In the genomic region with DNA sequence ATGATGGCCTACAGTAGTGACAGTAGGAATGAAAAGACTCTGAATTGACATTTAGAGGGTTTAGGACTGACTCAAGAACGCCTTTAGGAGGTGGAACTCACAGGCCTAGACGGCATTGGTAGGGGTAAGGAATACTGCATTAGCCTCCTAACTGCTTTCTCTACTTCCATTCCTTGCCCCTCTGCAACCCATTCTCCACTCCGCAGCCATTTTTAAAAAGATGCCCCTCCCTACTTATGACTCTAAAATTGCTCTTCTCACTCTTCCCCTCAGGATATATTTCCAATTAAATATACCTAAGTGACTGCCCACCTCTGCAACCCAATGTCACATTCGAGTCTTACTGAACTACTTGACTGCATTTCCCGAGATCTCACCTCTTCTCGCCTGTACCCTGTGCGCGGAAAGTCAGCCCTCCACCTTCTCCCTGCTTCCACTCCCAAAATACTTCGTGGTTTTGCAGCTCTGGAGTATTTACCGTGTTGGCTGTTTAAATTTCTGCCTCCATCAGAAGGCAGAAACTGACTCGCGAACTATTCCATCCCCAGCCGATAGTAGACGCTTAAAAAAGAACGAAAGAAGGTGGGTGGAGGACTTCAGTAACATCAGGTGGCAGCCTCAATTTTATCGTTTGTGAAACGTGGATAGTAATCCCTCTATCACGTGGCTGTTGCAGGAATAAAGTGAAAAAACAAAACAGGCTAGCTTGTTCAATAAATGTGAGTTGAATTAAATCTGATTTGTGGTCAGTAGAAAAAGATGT, we compare ENCODE assay signal across 8 cellular contexts. TPM values are rescaled to one million over a fixed set of nuclear protein-coding genes. Genes with fewer than 3 reads are reported as not detected.
DNase-seq lines count a peak whose midpoint lies in the region; ATAC-seq and TF ChIP-seq lines count a peak whose summit lies in the region.

No MANE protein-coding gene starts in this region.

- peaks cover 25% of the 10 kb centered on the region for H3K36me3 ChIP-seq in PC-9 (ENCODE audit: low read depth)
- H3K36me3 ChIP-seq in mammary epithelial cell (ENCODE audit: insufficient read depth, low read length): peaks cover 13% of the 10 kb centered on the region
- H3K36me3 ChIP-seq in left lung: peaks cover 0 to 5% of the 10 kb centered on the region in 2 donors
- H3K36me3 ChIP-seq in suprapubic skin: no peaks in the 10 kb centered on the region

- 2% methylated on average over 18 of the region's 18 CpGs for WGBS in mammary epithelial cell (ENCODE audit: low coverage, missing lambda C conversion rate)
- WGBS in suprapubic skin: 3% methylated on average over 18 of the region's 18 CpGs

- H3K4me3 ChIP-seq in PC-9: peak overlapping the region; percentile 93
- H3K4me3 ChIP-seq in mammary epithelial cell (replicated peaks in 1 of 3; ENCODE audit: insufficient read depth in 1 of 3, low read depth in 2 of 3, low read length in 3 of 3): peak overlapping the region; percentile 67 to 86 (median 76)
- H3K4me3 ChIP-seq in left lung: peak overlapping the region; percentile 71 to 78
- H3K4me3 ChIP-seq in suprapubic skin: peak overlapping the region; percentile 97

- peak overlapping the region; percentile 92 for H3K9ac ChIP-seq in mammary epithelial cell (ENCODE audit: insufficient read depth, low read length)

- H3K27me3 ChIP-seq in PC-9 (ENCODE audit: insufficient read depth, low read depth) (no peaks in the 10 kb centered on the region), mammary epithelial cell (ENCODE audit: insufficient read depth, low read length) (no peaks in the 10 kb centered on the region), left lung (no peaks in the 10 kb centered on the region), suprapubic skin (no peaks in the 10 kb centered on the region)

- TF ChIP-seq POLR2A in suprapubic skin (IDR thresholded peaks at IDR 0.05): no peak

- POLR2A ChIA-PET in PC-9 (lab: Charles Lee; ENCODE audit: unreplicated experiment): interaction anchor here (0.6 kb wide), 2 partner anchors 9 to 493 kb away, joined by 3 to 6 read pairs; no protein-coding TSS in a partner anchor

- H2AFZ ChIP-seq in PC-9 (peak overlapping the region; percentile 95), mammary epithelial cell (ENCODE audit: low read depth, low read length) (peak overlapping the region; percentile 84)

- in situ Hi-C loops in mammary epithelial cell (cut with MboI; ENCODE audit: low sequenced_read_pairs in 2 of 2): no loop called here

- peaks cover 51% of the 10 kb centered on the region for H3K79me2 ChIP-seq in PC-9 (ENCODE audit: low read depth)
- H3K79me2 ChIP-seq in mammary epithelial cell (ENCODE audit: insufficient read depth, low read length): peaks cover 50% of the 10 kb centered on the region

- CTCF ChIA-PET in PC-9 (lab: Charles Lee): no interaction called here
- CTCF ChIA-PET in mammary epithelial cell (lab: Charles Lee; ENCODE audit: low non-redundant PET): no interaction called here

- dilution Hi-C loops in mammary epithelial cell (cut with HindIII; ENCODE audit: low sequenced_read_pairs): loop anchor here (5.0 kb wide), 1 partner anchor 61 kb away; the partner anchor contains the start of gene CLDN19

- TSS peak; percentile 82 for BruUV-seq in PC-9 (replicated peaks; lab: Mats Ljungman, UMichigan)
- BruUV-seq in mammary epithelial cell (replicated peaks; lab: Mats Ljungman, UMichigan): TSS peak; percentile 81

- H3F3A ChIP-seq in PC-9 (ENCODE audit: insufficient read depth, low read depth): peaks cover 6% of the 10 kb centered on the region; the same call in 1 of the 2 replicates

- H3K9me3 ChIP-seq in PC-9 (ENCODE audit: insufficient read depth, low read depth) (no peaks in the 10 kb centered on the region), mammary epithelial cell (replicated peaks; ENCODE audit: insufficient read depth, low read length) (no peaks in the 10 kb centered on the region), left lung (no peaks in the 10 kb centered on the region), suprapubic skin (no peaks in the 10 kb centered on the region)

- ATAC-seq in left lung (peak; percentile 5), GM21619 (IDR thresholded peaks at IDR 0.05; ENCODE audit: unreplicated experiment) (no peak)

- no peak for TF ChIP-seq EP300 in suprapubic skin (IDR thresholded peaks at IDR 0.05)

- H3K4me2 ChIP-seq in PC-9 (peak overlapping the region; percentile 91), mammary epithelial cell (ENCODE audit: insufficient read depth, low read depth, low read length) (peak overlapping the region; percentile 82)

- DNase-seq in stimulated activated CD4-positive, alpha-beta T cell treated with anti-CD3 and anti-CD28 coated beads, Interleukin-4, amount 100 ng/mL, for 1 hour: peak; percentile 4
- no peak for DNase-seq in stimulated activated CD4-positive, alpha-beta T cell treated with anti-CD3 and anti-CD28 coated beads, Interleukin-1b, Interleukin-23, amount 100 ng/mL, for 48 hours
- DNase-seq in PC-9 (no peak), mammary epithelial cell (peak; percentile 25), left lung (no peak), suprapubic skin (ENCODE audit: low spot score in 2 of 2) (no peak), D341Med (ENCODE audit: low spot score) (no peak)

- H3K4me1 ChIP-seq in PC-9 (replicated peaks; ENCODE audit: insufficient read depth) (peaks cover 32% of the 10 kb centered on the region), mammary epithelial cell (ENCODE audit: insufficient read depth, low read length) (peaks cover 36% of the 10 kb centered on the region), left lung (peaks cover 35 to 40% of the 10 kb centered on the region in 2 donors), suprapubic skin (peaks cover 36% of the 10 kb centered on the region)

- TF ChIP-seq CTCF in PC-9 (conservative IDR thresholded peaks at IDR 0.05): no peak
- TF ChIP-seq CTCF in mammary epithelial cell (conservative IDR thresholded peaks at IDR 0.05 in 1 of 2, IDR thresholded peaks at IDR 0.05 in 1 of 2; ENCODE audit: extremely low read depth in 1 of 2, insufficient read depth in 1 of 2, low read depth in 1 of 2, low read length in 2 of 2): no peak
- TF ChIP-seq CTCF in left lung (IDR thresholded peaks at IDR 0.05): no peak
- TF ChIP-seq CTCF in suprapubic skin (IDR thresholded peaks at IDR 0.05): no peak

- H4K20me1 ChIP-seq in PC-9 (ENCODE audit: insufficient read depth) (peaks cover 30% of the 10 kb centered on the region), mammary epithelial cell (ENCODE audit: insufficient read depth, low read length) (peaks cover 18% of the 10 kb centered on the region)

- intact Hi-C loops in PC-9 (cut with micrococcal nuclease; ENCODE audit: unreplicated experiment) (loop anchor here (5.0 to 10.0 kb wide), 2 partner anchors 104 to 346 kb away; partner anchors contain the start of gene FOXJ3), mammary epithelial cell (cut with micrococcal nuclease) (loop anchor here (1.0 kb wide), 1 partner anchor 23 kb away; the partner anchor contains the start of gene PPIH), left lung (cut with DNase I) (no loop called here)

- no peaks in the 10 kb centered on the region for H3K9me2 ChIP-seq in PC-9 (ENCODE audit: insufficient read depth)

- H3K27ac ChIP-seq in PC-9: peak overlapping the region; percentile 79
- H3K27ac ChIP-seq in mammary epithelial cell (ENCODE audit: insufficient read depth, low read depth, low read length): peak overlapping the region; percentile 80
- peak overlapping the region; percentile 94 to 95 for H3K27ac ChIP-seq in left lung
- H3K27ac ChIP-seq in suprapubic skin: peak overlapping the region; percentile 98

RNA-seq across cellular contexts. Expression of gene YBX1, which starts 1.1 kb away (rescaled TPM):
- total RNA-seq in PC-9 (2021): 656 and 1,130 TPM in 2 replicates
- total RNA-seq in mammary epithelial cell: 100 to 1,000 TPM; 442 to 862 TPM
- 1,097 TPM for polyA plus RNA-seq in mammary epithelial cell
- 959 TPM for polyA minus RNA-seq in mammary epithelial cell
- 100 to 1,000 TPM; 552 to 685 TPM for total RNA-seq in left lung
- total RNA-seq in suprapubic skin: 100 to 1,000 TPM; 327 to 396 (median 357) TPM

RNA-seq across cellular contexts. Expression of gene PPIH, which starts 22.9 kb away (rescaled TPM):
- total RNA-seq in PC-9 (2021): 82.7 and 102 TPM in 2 replicates
- 10 to 100 TPM; 17.5 to 45.1 TPM for total RNA-seq in mammary epithelial cell
- 55.0 TPM for polyA plus RNA-seq in mammary epithelial cell
- 13.2 TPM for polyA minus RNA-seq in mammary epithelial cell
- total RNA-seq in left lung: 10 to 100 TPM; 26.6 to 30.5 TPM
- total RNA-seq in suprapubic skin: 10 to 100 TPM; 28.6 to 34.4 (median 29.9) TPM

RNA-seq across cellular contexts. Expression of gene CLDN19, which starts 58.9 kb away (rescaled TPM):
- total RNA-seq in PC-9 (2021): not detected in 2 replicates
- 1 to 10 TPM in 1 of 2 donors, not detected in 1; 2.5 TPM for total RNA-seq in mammary epithelial cell
- 0.10 TPM for polyA plus RNA-seq in mammary epithelial cell
- not detected for polyA minus RNA-seq in mammary epithelial cell
- not detected for total RNA-seq in left lung
- total RNA-seq in suprapubic skin: under 1 TPM in 3 of 4 donors, not detected in 1; 0.38 to 0.98 (median 0.44) TPM

Comparison
In these comparisons a context has a peak if more than half of its experiments do, and no peak if none do; other contexts are left out.
1. DNase-seq: peak in stimulated activated CD4-positive, alpha-beta T cell treated with anti-CD3 and anti-CD28 coated beads, Interleukin-4, amount 100 ng/mL, for 1 hour (single experiment) and mammary epithelial cell (single experiment); none in stimulated activated CD4-positive, alpha-beta T cell treated with anti-CD3 and anti-CD28 coated beads, Interleukin-1b, Interleukin-23, amount 100 ng/mL, for 48 hours (single experiment), PC-9 (0 of 2), left lung (0 of 2), suprapubic skin (0 of 2) and D341Med (single experiment).
2. intact Hi-C loops: an anchor here in PC-9 (5.0 to 10.0 kb wide) and mammary epithelial cell (1.0 kb wide); none called in left lung.
3. Peak in every context shown above with its lines, with median percentiles within 50 percentile points of each other: H3K27ac ChIP-seq and H3K4me3 ChIP-seq.